In genomic region chr7:89605362-89605761, GRCh38 we compare ENCODE assay signal across 1 cellular context.
TF ChIP-seq lines count a peak whose summit lies in the region.

No MANE protein-coding gene starts in this region.

TF ChIP-seq in GM23338, 12 proteins besides CTCF, POLR2A, EP300 and RAD21:
- TF ChIP-seq ZNF462 (CRISPR knock-in tag; IDR thresholded peaks at IDR 0.05) (no peak), ZNF331 (CRISPR knock-in tag; IDR thresholded peaks at IDR 0.05; ENCODE audit: low read depth) (no peak), EZH2 (IDR thresholded peaks at IDR 0.05; ENCODE audit: low read depth, unreplicated experiment) (no peak), NANOG (IDR thresholded peaks at IDR 0.05; ENCODE audit: borderline replicate concordance) (no peak), EZH2phosphoT487 (IDR thresholded peaks at IDR 0.05; ENCODE audit: unreplicated experiment) (no peak), JUNB (IDR thresholded peaks at IDR 0.05; ENCODE audit: unreplicated experiment) (no peak), REST (IDR thresholded peaks at IDR 0.05; ENCODE audit: unreplicated experiment) (no peak), CREB1 (CRISPR knock-in tag; IDR thresholded peaks at IDR 0.05; ENCODE audit: low read depth) (no peak), POLR2AphosphoS5 (IDR thresholded peaks at IDR 0.05; ENCODE audit: low read depth) (no peak), STAT1 (IDR thresholded peaks at IDR 0.05; ENCODE audit: unreplicated experiment) (no peak), ETS1 (IDR thresholded peaks at IDR 0.05) (no peak), ZNF114 (CRISPR knock-in tag; IDR thresholded peaks at IDR 0.05) (no peak)
